Comparison of ENCODE assay signal across 8 cellular contexts in genomic region chr11:14905104-14906033, GRCh38. TPM values are rescaled to one million over a fixed set of nuclear protein-coding genes. Genes with fewer than 3 reads are reported as not detected.
DNase-seq lines count a peak whose midpoint lies in the region; ATAC-seq and TF ChIP-seq lines count a peak whose summit lies in the region.

No MANE protein-coding gene starts in this region.

- intact Hi-C loops in heart left ventricle (cut with DNase I) = loop anchor here (1.0 to 10.0 kb wide), 14 partner anchors 41 to 601 kb away; partner anchors contain the start of genes PDE3B (in 3 of the 10) and PSMA1 (in 1 of the 10)

- DNase-seq in HFF-Myc (ENCODE audit: extremely low read depth, low read depth) (no peak), NOMO-1 (lab: John Stamatoyannopoulos, UW; ENCODE audit: unreplicated experiment in 2 of 2) (peak; percentile 60 to 77), activated gamma-delta T cell treated with Interleukin-2 at 50 U/mL for 16 hours (peak; percentile 67), heart left ventricle (peak; percentile 44 to 69 (median 59)), skeletal muscle cell (ENCODE audit: low read depth) (no peak), GDM1 (lab: John Stamatoyannopoulos, UW) (no peak), mesenteric fat pad (ENCODE audit: low spot score) (no peak)

- H3K4me3 ChIP-seq in GM08714 (ENCODE audit: low read length) (peak overlapping the region; percentile 63; the same call in 1 of the 2 replicates), HFF-Myc (replicated peaks; ENCODE audit: low read depth, low read length) (peak overlapping the region; percentile 36), heart left ventricle (peak overlapping the region; percentile 6 to 66 (median 60)), skeletal muscle cell (ENCODE audit: low read depth, low read length) (peak overlapping the region; percentile 54)

- peak; percentile 18 for TF ChIP-seq CTCF in HFF-Myc (IDR thresholded peaks at IDR 0.05; ENCODE audit: low read depth, low read length, missing control alignments)
- TF ChIP-seq CTCF in heart left ventricle (IDR thresholded peaks at IDR 0.05) = peak in 9 of 12 donors; percentile 1 to 43 (median 30)

- peak overlapping the region in 6 of 12 donors; percentile 4 to 52 (median 14) for H3K27ac ChIP-seq in heart left ventricle

- H3K4me1 ChIP-seq in heart left ventricle = peaks cover 0 to 24% (median 8%) of the 10 kb centered on the region in 12 donors

- TF ChIP-seq POLR2A in heart left ventricle (IDR thresholded peaks at IDR 0.05) = no peak

- ATAC-seq in heart left ventricle = peak; percentile 40 to 86 (median 76)

- no peaks in the 10 kb centered on the region for H3K27me3 ChIP-seq in heart left ventricle

- 2 to 9% (median 6%) methylated on average over 38 to 58 of the region's 58 CpGs for WGBS in heart left ventricle, 4 donors

- H3K36me3 ChIP-seq in heart left ventricle = no peaks in the 10 kb centered on the region

- no peaks in the 10 kb centered on the region for H3K9me3 ChIP-seq in heart left ventricle

RNA-seq across cellular contexts. Expression of gene CYP2R1, which starts 13.3 kb away (rescaled TPM):
- total RNA-seq in heart left ventricle = 10 to 100 TPM in 2 of 9 donors, 1 to 10 TPM in 7; 4.4 to 12.3 (median 7.5) TPM
- 10 to 100 TPM; 12.3 to 13.7 TPM for polyA plus RNA-seq in heart left ventricle
- total RNA-seq in mesenteric fat pad = 6.3 TPM

Comparison
In these comparisons a context has a peak if more than half of its experiments do, and no peak if none do; other contexts are left out.
1. DNase-seq: peak in NOMO-1 (2 of 2), activated gamma-delta T cell treated with Interleukin-2 at 50 U/mL for 16 hours (single experiment) and heart left ventricle (5 of 5); none in HFF-Myc (single experiment), skeletal muscle cell (single experiment), GDM1 (single experiment) and mesenteric fat pad (single experiment).
2. Peak in every context shown above with its lines, with median percentiles within 50 percentile points of each other: H3K4me3 ChIP-seq.